ENCODE assay signal across 1 cellular context in the genomic region with DNA sequence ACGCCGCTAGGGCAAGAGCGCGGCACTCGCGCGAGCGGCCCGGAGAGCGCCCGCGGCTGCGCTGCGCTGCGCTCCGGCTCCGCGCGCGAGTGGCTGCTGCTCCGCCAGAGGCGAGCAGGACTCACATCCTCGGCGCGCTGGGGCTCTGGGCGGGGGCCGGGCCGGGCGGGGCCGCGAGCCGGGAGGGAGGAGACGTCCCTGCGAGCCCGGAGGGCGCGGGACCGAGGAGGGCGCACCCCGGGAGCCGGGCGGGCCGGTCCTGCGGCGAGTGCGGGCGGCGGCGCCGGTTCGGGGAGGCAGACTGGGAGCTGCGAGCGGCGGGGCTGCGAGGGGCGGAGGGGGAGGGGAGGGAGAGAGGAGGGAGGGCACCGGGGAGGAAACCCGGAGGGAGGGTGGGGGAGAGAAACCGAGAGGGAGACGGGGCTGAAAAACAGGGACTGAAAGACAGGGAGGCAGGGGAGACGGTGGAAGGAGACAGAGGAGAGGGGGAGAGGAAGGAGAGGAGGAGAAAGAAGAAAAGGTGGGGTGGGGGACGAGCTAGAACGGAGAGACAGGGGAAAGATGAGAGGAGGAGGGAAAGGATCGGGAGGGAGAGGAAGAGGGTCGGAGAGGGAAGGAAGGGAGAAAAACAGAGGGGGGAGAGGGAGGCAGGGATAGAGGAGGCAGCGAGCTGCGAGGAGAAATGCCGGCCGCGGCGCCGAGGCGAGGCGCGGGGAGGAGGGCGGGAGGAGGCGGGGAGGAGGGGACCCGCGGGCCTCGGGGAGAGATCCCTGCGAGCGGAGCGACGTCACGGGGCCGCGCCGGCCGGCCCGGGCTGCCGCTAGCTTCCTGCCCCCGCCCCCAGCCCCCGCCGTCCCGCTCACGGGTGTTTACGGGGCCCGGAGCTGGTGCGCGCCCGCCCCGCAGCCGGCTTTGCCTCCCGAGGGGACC.
TF ChIP-seq lines count a peak whose summit lies in the region.

Gene CAMK2N1 (minus strand): TSS at position 684 of the 930 bp plus-strand sequence. CDS start 831 bp downstream, outside the sequence.

TF ChIP-seq in HepG2, 621 proteins besides CTCF, POLR2A, EP300 and RAD21 (continued from another document and continues in another):
- no peak for TF ChIP-seq AKNA (CRISPR knock-in tag; IDR thresholded peaks at IDR 0.05; ENCODE audit: borderline replicate concordance)
- peak; percentile 97 for TF ChIP-seq PCBP2 (optimal IDR thresholded peaks at IDR 0.05; ENCODE audit: low read depth, low read length, poor library complexity, severe bottlenecking)
- TF ChIP-seq JUNB (CRISPR knock-in tag; IDR thresholded peaks at IDR 0.05; ENCODE audit: borderline replicate concordance), result peak; percentile 53; the same call in 1 of the 2 replicates
- no peak for TF ChIP-seq ZNF562 (CRISPR knock-in tag; IDR thresholded peaks at IDR 0.05; ENCODE audit: borderline replicate concordance)
- TF ChIP-seq, protein P1, sequence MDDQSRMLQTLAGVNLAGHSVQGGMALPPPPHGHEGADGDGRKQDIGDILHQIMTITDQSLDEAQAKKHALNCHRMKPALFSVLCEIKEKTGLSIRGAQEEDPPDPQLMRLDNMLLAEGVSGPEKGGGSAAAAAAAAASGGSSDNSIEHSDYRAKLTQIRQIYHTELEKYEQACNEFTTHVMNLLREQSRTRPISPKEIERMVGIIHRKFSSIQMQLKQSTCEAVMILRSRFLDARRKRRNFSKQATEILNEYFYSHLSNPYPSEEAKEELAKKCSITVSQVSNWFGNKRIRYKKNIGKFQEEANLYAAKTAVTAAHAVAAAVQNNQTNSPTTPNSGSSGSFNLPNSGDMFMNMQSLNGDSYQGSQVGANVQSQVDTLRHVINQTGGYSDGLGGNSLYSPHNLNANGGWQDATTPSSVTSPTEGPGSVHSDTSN (CRISPR knock-in tag; IDR thresholded peaks at IDR 0.05; ENCODE audit: borderline replicate concordance), result no peak
- no peak; the same call in 1 of the 2 replicates for TF ChIP-seq MYC (CRISPR knock-in tag; IDR thresholded peaks at IDR 0.05; ENCODE audit: borderline replicate concordance)
- TF ChIP-seq ETV5 (CRISPR knock-in tag; IDR thresholded peaks at IDR 0.05; ENCODE audit: borderline replicate concordance), result no peak
- TF ChIP-seq NFYB (CRISPR knock-in tag; IDR thresholded peaks at IDR 0.05), result no peak
- no peak for TF ChIP-seq TEAD2 (CRISPR knock-in tag; IDR thresholded peaks at IDR 0.05)
- TF ChIP-seq ARID4A (CRISPR knock-in tag; IDR thresholded peaks at IDR 0.05; ENCODE audit: borderline replicate concordance), result no peak
- TF ChIP-seq ZNF552 (CRISPR knock-in tag; IDR thresholded peaks at IDR 0.05; ENCODE audit: borderline replicate concordance), result no peak
- TF ChIP-seq ZNF143 (CRISPR knock-in tag; IDR thresholded peaks at IDR 0.05), result no peak
- TF ChIP-seq MLLT10 (CRISPR knock-in tag; IDR thresholded peaks at IDR 0.05), result no peak
- TF ChIP-seq ZNF431 (CRISPR knock-in tag; IDR thresholded peaks at IDR 0.05; ENCODE audit: borderline replicate concordance, low read depth), result no peak
- TF ChIP-seq HNRNPLL (IDR thresholded peaks at IDR 0.05; ENCODE audit: low read depth, low read length, poor library complexity, severe bottlenecking), result peak; percentile 3
- TF ChIP-seq ZSCAN9 (CRISPR knock-in tag; IDR thresholded peaks at IDR 0.05; ENCODE audit: borderline replicate concordance), result no peak
- TF ChIP-seq RBM22 (optimal IDR thresholded peaks at IDR 0.05; ENCODE audit: low read length), result peak; percentile 7
- TF ChIP-seq GFI1 (CRISPR knock-in tag; IDR thresholded peaks at IDR 0.05; ENCODE audit: borderline replicate concordance), result peak; percentile 4; the same call in 1 of the 2 replicates
- TF ChIP-seq PHF8 (CRISPR knock-in tag; IDR thresholded peaks at IDR 0.05), result no peak
- TF ChIP-seq GRHL1 (CRISPR knock-in tag; conservative IDR thresholded peaks at IDR 0.05), result no peak
- no peak for TF ChIP-seq DDIT3 (CRISPR knock-in tag; IDR thresholded peaks at IDR 0.05)
- no peak for TF ChIP-seq ZNF713 (CRISPR knock-in tag; IDR thresholded peaks at IDR 0.05)
- no peak for TF ChIP-seq AGO2 (optimal IDR thresholded peaks at IDR 0.05; ENCODE audit: low read depth, low read length)
- TF ChIP-seq ZNF101 (CRISPR knock-in tag; IDR thresholded peaks at IDR 0.05; ENCODE audit: borderline replicate concordance, low read depth), result no peak
- TF ChIP-seq SNAI1 (CRISPR knock-in tag; IDR thresholded peaks at IDR 0.05; ENCODE audit: borderline replicate concordance), result no peak
- no peak for TF ChIP-seq ZNF232 (CRISPR knock-in tag; IDR thresholded peaks at IDR 0.05; ENCODE audit: borderline replicate concordance)
- TF ChIP-seq, protein P2, sequence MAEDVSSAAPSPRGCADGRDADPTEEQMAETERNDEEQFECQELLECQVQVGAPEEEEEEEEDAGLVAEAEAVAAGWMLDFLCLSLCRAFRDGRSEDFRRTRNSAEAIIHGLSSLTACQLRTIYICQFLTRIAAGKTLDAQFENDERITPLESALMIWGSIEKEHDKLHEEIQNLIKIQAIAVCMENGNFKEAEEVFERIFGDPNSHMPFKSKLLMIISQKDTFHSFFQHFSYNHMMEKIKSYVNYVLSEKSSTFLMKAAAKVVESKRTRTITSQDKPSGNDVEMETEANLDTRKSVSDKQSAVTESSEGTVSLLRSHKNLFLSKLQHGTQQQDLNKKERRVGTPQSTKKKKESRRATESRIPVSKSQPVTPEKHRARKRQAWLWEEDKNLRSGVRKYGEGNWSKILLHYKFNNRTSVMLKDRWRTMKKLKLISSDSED (CRISPR knock-in tag; IDR thresholded peaks at IDR 0.05), result no peak
- TF ChIP-seq ZNF687 (CRISPR knock-in tag; IDR thresholded peaks at IDR 0.05), result no peak
- TF ChIP-seq, protein P3, sequence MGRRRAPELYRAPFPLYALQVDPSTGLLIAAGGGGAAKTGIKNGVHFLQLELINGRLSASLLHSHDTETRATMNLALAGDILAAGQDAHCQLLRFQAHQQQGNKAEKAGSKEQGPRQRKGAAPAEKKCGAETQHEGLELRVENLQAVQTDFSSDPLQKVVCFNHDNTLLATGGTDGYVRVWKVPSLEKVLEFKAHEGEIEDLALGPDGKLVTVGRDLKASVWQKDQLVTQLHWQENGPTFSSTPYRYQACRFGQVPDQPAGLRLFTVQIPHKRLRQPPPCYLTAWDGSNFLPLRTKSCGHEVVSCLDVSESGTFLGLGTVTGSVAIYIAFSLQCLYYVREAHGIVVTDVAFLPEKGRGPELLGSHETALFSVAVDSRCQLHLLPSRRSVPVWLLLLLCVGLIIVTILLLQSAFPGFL (CRISPR knock-in tag; IDR thresholded peaks at IDR 0.05), result no peak
- TF ChIP-seq ZNF17 (CRISPR knock-in tag; IDR thresholded peaks at IDR 0.05), result no peak
- TF ChIP-seq RARA (CRISPR knock-in tag; IDR thresholded peaks at IDR 0.05), result no peak
- no peak for TF ChIP-seq FOXP1 (IDR thresholded peaks at IDR 0.05)
- peak; percentile 6; the same call in 1 of the 2 replicates for TF ChIP-seq FOXP1 (CRISPR knock-in tag; IDR thresholded peaks at IDR 0.05)
- no peak for TF ChIP-seq ZNF484 (CRISPR knock-in tag; IDR thresholded peaks at IDR 0.05; ENCODE audit: borderline replicate concordance, low read depth)
